Comparison of ENCODE assay signal across 10 cellular contexts in genomic region chr17:48056246-48056745, GRCh38. TPM values are rescaled to one million over a fixed set of nuclear protein-coding genes. Genes with fewer than 3 reads are reported as not detected.
DNase-seq lines count a peak whose midpoint lies in the region; ATAC-seq and TF ChIP-seq lines count a peak whose summit lies in the region.
"Had no signal": no experiment of that assay in that cellular context is flagged by ENCODE, and none has a peak within 500 bp of the region (broad histone marks: within the 10 kb centered on the region; RNA-seq: fewer than 3 reads in every experiment).

No MANE protein-coding gene starts in this region.

- 99% methylated on average over 10 of the region's 10 CpGs for WGBS in hepatocyte (ENCODE audit: low lambda C conversion rate, missing lambda C conversion rate)

- peaks cover 40% of the 10 kb centered on the region for H3K4me1 ChIP-seq in hepatocyte (ENCODE audit: insufficient read depth)
- H3K4me1 ChIP-seq in left lung = peaks cover 26 to 60% of the 10 kb centered on the region in 2 donors

- no peak for TF ChIP-seq CTCF in hepatocyte (IDR thresholded peaks at IDR 0.05; ENCODE audit: poor library complexity)
- TF ChIP-seq CTCF in left lung (IDR thresholded peaks at IDR 0.05) = no peak

- H3K36me3 ChIP-seq in hepatocyte (replicated peaks; ENCODE audit: insufficient read depth, low read depth) = no peaks in the 10 kb centered on the region
- peaks cover 0 to 90% of the 10 kb centered on the region in 2 donors for H3K36me3 ChIP-seq in left lung

- peaks cover 52% of the 10 kb centered on the region for H3K4me1 Mint-ChIP-seq in activated T-cell treated with anti-CD3 and anti-CD28 coated beads, Interleukin-2, amount 50 U/mL, for 24 hours (ENCODE audit: low read depth)
- H3K4me1 Mint-ChIP-seq in T-cell = peaks cover 37 to 42% (median 41%) of the 10 kb centered on the region in 3 donors
- peaks cover 48 to 57% of the 10 kb centered on the region in 2 donors for H3K4me1 Mint-ChIP-seq in stimulated activated naive B cell treated with anti-CD40 and anti-IgM and Interleukin-4, amounts not matched to agents 10 μg/mL and 1 μg/mL and 100 μg/mL, for 72 hours

- H3K79me2 ChIP-seq in hepatocyte = peaks cover 57% of the 10 kb centered on the region

- H3K4me3 ChIP-seq in hepatocyte (no peak overlapping the region), left lung (no peak overlapping the region)
- H3K4me3 ChIP-seq: esophagus squamous epithelium had no signal

- H3K36me3 Mint-ChIP-seq in activated T-cell treated with anti-CD3 and anti-CD28 coated beads, Interleukin-2, amount 50 U/mL, for 24 hours (ENCODE audit: low read depth) = peaks cover 94% of the 10 kb centered on the region
- peaks cover 56% of the 10 kb centered on the region for H3K36me3 Mint-ChIP-seq in T-cell
- H3K36me3 Mint-ChIP-seq in stimulated activated naive B cell treated with anti-CD40 and anti-IgM and Interleukin-4, amounts not matched to agents 10 μg/mL and 1 μg/mL and 100 μg/mL, for 72 hours = peaks cover 60 to 78% of the 10 kb centered on the region in 2 donors

- ATAC-seq in T-cell (replicated peaks in 1 of 4) (no peak), left lung (no peak)
- no peak for ATAC-seq in stimulated activated naive B cell treated with anti-CD40 and anti-IgM and Interleukin-4, amounts not matched to agents 10 μg/mL and 1 μg/mL and 100 μg/mL, for 72 hours (replicated peaks)

- H3K9me2 ChIP-seq in hepatocyte (replicated peaks; ENCODE audit: insufficient read depth) = no peaks in the 10 kb centered on the region

- H3K27me3 Mint-ChIP-seq in activated T-cell treated with anti-CD3 and anti-CD28 coated beads, Interleukin-2, amount 50 U/mL, for 24 hours = no peaks in the 10 kb centered on the region
- no peaks in the 10 kb centered on the region for H3K27me3 Mint-ChIP-seq in T-cell
- H3K27me3 Mint-ChIP-seq in stimulated activated naive B cell treated with anti-CD40 and anti-IgM and Interleukin-4, amounts not matched to agents 10 μg/mL and 1 μg/mL and 100 μg/mL, for 72 hours = no peaks in the 10 kb centered on the region

- H4K20me1 ChIP-seq in hepatocyte (ENCODE audit: insufficient read depth, poor library complexity, severe bottlenecking) = peaks cover 43% of the 10 kb centered on the region

- POLR2A ChIA-PET in T-cell (lab: Charles Lee) = interaction anchor here in 1 of 2 donors (0.6 kb wide), 1 partner anchor 1847 kb away, joined by 3 read pairs; no protein-coding TSS in a partner anchor

- CTCF ChIA-PET in T-cell (lab: Charles Lee) = no interaction called here

- H3K27me3 ChIP-seq in hepatocyte (no peaks in the 10 kb centered on the region), left lung (no peaks in the 10 kb centered on the region)
- H3K27me3 ChIP-seq: esophagus squamous epithelium had no signal

- intact Hi-C loops in left lung (cut with DNase I) = no loop called here

- H3K9me3 ChIP-seq in hepatocyte (ENCODE audit: low read depth) = no peaks in the 10 kb centered on the region
- H3K9me3 ChIP-seq in left lung = no peaks in the 10 kb centered on the region
- H3K9me3 ChIP-seq: esophagus squamous epithelium had no signal

- peak overlapping the region; percentile 54 for H3K4me3 Mint-ChIP-seq in activated T-cell treated with anti-CD3 and anti-CD28 coated beads, Interleukin-2, amount 50 U/mL, for 24 hours
- no peak overlapping the region for H3K4me3 Mint-ChIP-seq in T-cell
- H3K4me3 Mint-ChIP-seq in stimulated activated naive B cell treated with anti-CD40 and anti-IgM and Interleukin-4, amounts not matched to agents 10 μg/mL and 1 μg/mL and 100 μg/mL, for 72 hours = peak overlapping the region; percentile 68 to 70

- no peak for DNase-seq in activated T-cell treated with anti-CD3 and anti-CD28 coated beads, Interleukin-2, amount 50 U/mL, for 24 hours
- DNase-seq in activated T-cell treated with anti-CD3 and anti-CD28 coated beads for 4 hours (no peak), T-cell (no peak), hepatocyte (ENCODE audit: low spot score) (no peak), left lung (no peak)
- DNase-seq in stimulated activated naive B cell treated with anti-CD40 and anti-IgM and Interleukin-4, amounts not matched to agents 10 μg/mL and 1 μg/mL and 100 μg/mL, for 72 hours = no peak
- DNase-seq in stimulated activated CD4-positive, alpha-beta T cell treated with anti-CD3 and anti-CD28 coated beads, Interleukin-1b, Interleukin-23, amount 100 ng/mL, for 48 hours = no peak
- DNase-seq in activated CD4-positive, CD25-positive, alpha-beta regulatory T cell (lab: John Stamatoyannopoulos, UW) = no peak
- DNase-seq: esophagus squamous epithelium, NCI-H187 treated with DMSO at 0.1 percent for 48 hours had no signal

- peak overlapping the region; percentile 80 for H3K4me2 ChIP-seq in hepatocyte

- H2AFZ ChIP-seq in hepatocyte = no peak overlapping the region

- peak overlapping the region; percentile 48 for H3K27ac ChIP-seq in hepatocyte
- peak overlapping the region in 1 of 2 donors; percentile 13 for H3K27ac ChIP-seq in left lung

- peak overlapping the region; percentile 96 for H3K27ac Mint-ChIP-seq in activated T-cell treated with anti-CD3 and anti-CD28 coated beads, Interleukin-2, amount 50 U/mL, for 24 hours
- H3K27ac Mint-ChIP-seq in T-cell = peak overlapping the region; percentile 39 to 41
- peak overlapping the region; percentile 94 for H3K27ac Mint-ChIP-seq in stimulated activated naive B cell treated with anti-CD40 and anti-IgM and Interleukin-4, amounts not matched to agents 10 μg/mL and 1 μg/mL and 100 μg/mL, for 72 hours

- H3K9me3 Mint-ChIP-seq in activated T-cell treated with anti-CD3 and anti-CD28 coated beads, Interleukin-2, amount 50 U/mL, for 24 hours = no peaks in the 10 kb centered on the region
- H3K9me3 Mint-ChIP-seq in T-cell = no peaks in the 10 kb centered on the region
- H3K9me3 Mint-ChIP-seq in stimulated activated naive B cell treated with anti-CD40 and anti-IgM and Interleukin-4, amounts not matched to agents 10 μg/mL and 1 μg/mL and 100 μg/mL, for 72 hours = no peaks in the 10 kb centered on the region

RNA-seq across cellular contexts. Expression of gene NFE2L1, which starts 8.1 kb away (rescaled TPM):
- total RNA-seq in T-cell (10 to 100 TPM; 30.3 to 61.6 (median 43.9) TPM), hepatocyte (82.0 and 86.4 TPM in 2 replicates), left lung (100 to 1,000 TPM; 165 to 173 TPM)
- 35.3 and 42.4 TPM in 2 replicates for polyA plus RNA-seq in hepatocyte

RNA-seq across cellular contexts. Expression of gene COPZ2, which starts 18.7 kb away (rescaled TPM):
- total RNA-seq in T-cell (1 to 10 TPM; 1.2 to 2.6 (median 1.9) TPM), hepatocyte (36.0 and 40.7 TPM in 2 replicates), left lung (10 to 100 TPM; 25.9 to 48.6 TPM)
- 139 and 159 TPM in 2 replicates for polyA plus RNA-seq in hepatocyte

RNA-seq across cellular contexts. Expression of gene CBX1, which starts 45.0 kb away (rescaled TPM):
- 10 to 100 TPM; 19.6 to 32.4 (median 30.7) TPM for total RNA-seq in T-cell
- total RNA-seq in hepatocyte = 49.0 and 57.0 TPM in 2 replicates
- polyA plus RNA-seq in hepatocyte = 20.7 and 23.5 TPM in 2 replicates
- total RNA-seq in left lung = 10 to 100 TPM; 43.0 to 53.8 TPM

RNA-seq across cellular contexts. Expression of gene SNX11, which starts 51.3 kb away (rescaled TPM):
- total RNA-seq in T-cell (10 to 100 TPM; 10.6 to 20.4 (median 19.5) TPM), hepatocyte (11.3 and 12.4 TPM in 2 replicates), left lung (10 to 100 TPM; 21.5 to 32.4 TPM)
- 9.2 and 13.2 TPM in 2 replicates for polyA plus RNA-seq in hepatocyte

Comparison
In these comparisons a context has a peak if more than half of its experiments do, and no peak if none do; other contexts are left out.
1. H3K27ac Mint-ChIP-seq: peak in every context shown above with its lines; median percentile 96 in activated T-cell treated with anti-CD3 and anti-CD28 coated beads, Interleukin-2, amount 50 U/mL, for 24 hours; 94 in stimulated activated naive B cell treated with anti-CD40 and anti-IgM and Interleukin-4, amounts not matched to agents 10 μg/mL and 1 μg/mL and 100 μg/mL, for 72 hours; 40 in T-cell.
2. H3K4me3 Mint-ChIP-seq: peak in activated T-cell treated with anti-CD3 and anti-CD28 coated beads, Interleukin-2, amount 50 U/mL, for 24 hours (single experiment) and stimulated activated naive B cell treated with anti-CD40 and anti-IgM and Interleukin-4, amounts not matched to agents 10 μg/mL and 1 μg/mL and 100 μg/mL, for 72 hours (2 of 2); none in T-cell (0 of 3).
3. RNA of gene COPZ2, which starts 18.7 kb away (total RNA-seq): 25.9 to 48.6 TPM in left lung and 36.0 to 40.7 TPM in hepatocyte; 1.2 to 2.6 TPM in T-cell; every median in the first group is over 4 times any median in the second.